ENCODE assay signal across 7 cellular contexts in genomic region chr2:145751634-145752033, GRCh38.
DNase-seq lines count a peak whose midpoint lies in the region; ATAC-seq and TF ChIP-seq lines count a peak whose summit lies in the region.

No MANE protein-coding gene starts in this region.

- intact Hi-C loops in gastrocnemius medialis (cut with DNase I; ENCODE audit: low total_unique reads): no loop called here

- H3K4me1 Mint-ChIP-seq in glutamatergic neuron (ENCODE audit: low read depth, unreplicated experiment): peaks cover 14% of the 10 kb centered on the region

- peak; percentile 82 for ATAC-seq in HG03039 (IDR thresholded peaks at IDR 0.05; ENCODE audit: unreplicated experiment)
- peak; percentile 56 to 63 for ATAC-seq in gastrocnemius medialis

- H3K9me3 ChIP-seq in SJCRH30 (replicated peaks) (no peaks in the 10 kb centered on the region), gastrocnemius medialis (no peaks in the 10 kb centered on the region)

- DNase-seq in GM19240 (ENCODE audit: insufficient read length, low spot score): peak; percentile 19
- DNase-seq in SJCRH30: peak; percentile 50 to 78
- peak; percentile 54 for DNase-seq in globus pallidus (ENCODE audit: low spot score)
- DNase-seq in gastrocnemius medialis: peak; percentile 9 to 17
- no peak for DNase-seq in glutamatergic neuron
- DNase-seq in activated T-cell treated with anti-CD3 and anti-CD28 coated beads for 4 hours: no peak

- H3K4me1 ChIP-seq in SJCRH30: peaks cover 29% of the 10 kb centered on the region
- peaks cover 0 to 11% of the 10 kb centered on the region in 2 donors for H3K4me1 ChIP-seq in gastrocnemius medialis

- H3K9me3 Mint-ChIP-seq in glutamatergic neuron (ENCODE audit: unreplicated experiment): no peaks in the 10 kb centered on the region

- H3K4me3 ChIP-seq in SJCRH30 (peak overlapping the region; percentile 37), gastrocnemius medialis (peak overlapping the region in 1 of 4 donors; percentile 26)

- in situ Hi-C loops in gastrocnemius medialis (cut with MboI; ENCODE audit: low sequenced_read_pairs in 4 of 4): no loop called here

- H3K27ac ChIP-seq in SJCRH30 (peak overlapping the region; percentile 71), gastrocnemius medialis (peak overlapping the region in 2 of 4 donors; percentile 16 to 55)

- no peak overlapping the region for H3K4me3 Mint-ChIP-seq in glutamatergic neuron (ENCODE audit: unreplicated experiment)

- TF ChIP-seq POLR2A in gastrocnemius medialis (IDR thresholded peaks at IDR 0.05): no peak

- H3K27me3 Mint-ChIP-seq in glutamatergic neuron (ENCODE audit: unreplicated experiment): no peaks in the 10 kb centered on the region

- TF ChIP-seq CTCF in gastrocnemius medialis (IDR thresholded peaks at IDR 0.05 in 4 of 5, conservative IDR thresholded peaks at IDR 0.05 in 1 of 5) (no peak), glutamatergic neuron (IDR thresholded peaks at IDR 0.05; ENCODE audit: partially characterized antibody, unreplicated experiment) (no peak)

- no peak overlapping the region for H3K27ac Mint-ChIP-seq in glutamatergic neuron (ENCODE audit: unreplicated experiment)

- H3K36me3 ChIP-seq in SJCRH30: no peaks in the 10 kb centered on the region
- no peaks in the 10 kb centered on the region for H3K36me3 ChIP-seq in gastrocnemius medialis

- H3K27me3 ChIP-seq in SJCRH30 (no peaks in the 10 kb centered on the region), gastrocnemius medialis (no peaks in the 10 kb centered on the region)

- no peaks in the 10 kb centered on the region for H3K36me3 Mint-ChIP-seq in glutamatergic neuron (ENCODE audit: unreplicated experiment)

Comparison
In these comparisons a context has a peak if more than half of its experiments do, and no peak if none do; other contexts are left out.
1. DNase-seq: peak in GM19240 (single experiment), SJCRH30 (2 of 2), globus pallidus (single experiment) and gastrocnemius medialis (2 of 2); none in glutamatergic neuron (single experiment) and activated T-cell treated with anti-CD3 and anti-CD28 coated beads for 4 hours (single experiment).